Comparison of ENCODE assay signal across 31 cellular contexts in genomic region chr1:235426143-235426542, GRCh38.
"Had no signal": no experiment of that assay in that cellular context is flagged by ENCODE, and none has a peak within 500 bp of the region (broad histone marks: within the 10 kb centered on the region; RNA-seq: fewer than 3 reads in every experiment).

No MANE protein-coding gene starts in this region.

- H3K27me3 ChIP-seq: adrenal gland, body of pancreas, breast epithelium, Peyer's patch, SJCRH30 had no signal

- H3K4me1 ChIP-seq: adrenal gland, body of pancreas, Peyer's patch had no signal

- ATAC-seq: activated CD8-positive, alpha-beta memory T cell treated with anti-CD3 and anti-CD28 coated beads, Interleukin-2, amount 10 ng/mL, durations not matched to agents 7 days and 5 days; activated naive CD4-positive, alpha-beta T cell treated with anti-CD3 and anti-CD28 coated beads, Interleukin-2, amount 50 U/mL, for 72 hours; activated T-cell treated with anti-CD3 and anti-CD28 coated beads, Interleukin-2, amount 50 U/mL, for 72 hours; body of pancreas; PC-3 had no signal

- H3K27me3 Mint-ChIP-seq: activated CD4-positive, alpha-beta memory T cell treated with anti-CD3 and anti-CD28 coated beads, Interleukin-2, amount 10 ng/mL, durations not matched to agents 7 days and 5 days; activated CD8-positive, alpha-beta memory T cell treated with anti-CD3 and anti-CD28 coated beads, Interleukin-2, amount 10 ng/mL, durations not matched to agents 7 days and 5 days had no signal

- H3K4me3 ChIP-seq: adrenal gland, body of pancreas, breast epithelium, Peyer's patch, SJCRH30, SK-N-MC had no signal

- H3K9me3 Mint-ChIP-seq: activated CD4-positive, alpha-beta memory T cell treated with anti-CD3 and anti-CD28 coated beads, Interleukin-2, amount 10 ng/mL, durations not matched to agents 7 days and 5 days; activated naive CD4-positive, alpha-beta T cell treated with anti-CD3 and anti-CD28 coated beads for 36 hours; activated naive CD4-positive, alpha-beta T cell treated with anti-CD3 and anti-CD28 coated beads, Interleukin-2, amount 50 U/mL, for 72 hours; activated T-cell treated with anti-CD3 and anti-CD28 coated beads, Interleukin-2, amount 50 U/mL, for 72 hours; activated T-helper 2 cell treated with anti-CD3 and anti-CD28 coated beads, Interferon-gamma antibody, Interleukin-2, Interleukin-4, amounts not matched to agents 10 μg/mL and 5 μg/mL and 100 μg/mL, durations not matched to agents 14 hours and 24 hours and 36 hours had no signal

- H3K27ac ChIP-seq: adrenal gland, body of pancreas, breast epithelium, KMS-11, Peyer's patch, RWPE1, SJCRH30, SK-N-MC, WERI-Rb-1 had no signal

- DNase-seq: activated CD4-positive, alpha-beta memory T cell treated with anti-CD3 and anti-CD28 coated beads, Interleukin-2, amount 10 ng/mL, durations not matched to agents 7 days and 5 days; activated CD4-positive, alpha-beta T cell treated with anti-CD3 and anti-CD28 coated beads for 1 hour; activated CD4-positive, alpha-beta T cell treated with anti-CD3 and anti-CD28 coated beads for 48 hours; activated CD4-positive, CD25-positive, alpha-beta regulatory T cell; activated CD8-positive, alpha-beta memory T cell treated with anti-CD3 and anti-CD28 coated beads for 24 hours; activated CD8-positive, alpha-beta memory T cell treated with anti-CD3 and anti-CD28 coated beads, Interleukin-2, amount 10 ng/mL, durations not matched to agents 7 days and 5 days; activated gamma-delta T cell treated with Interleukin-2 at 50 U/mL for 16 hours; activated naive CD4-positive, alpha-beta T cell treated with anti-CD3 and anti-CD28 coated beads for 36 hours; activated T-cell treated with anti-CD3 and anti-CD28 coated beads, Interleukin-2, amount 50 U/mL, for 72 hours; body of pancreas; MM.1S; MV-4-11; NCI-H1092; NCI-H1436 treated with DMSO at 0.1 percent for 48 hours; NCI-H1694 treated with DMSO at 0.1 percent for 48 hours; NCI-H2029; NCI-H345; NCI-H524 treated with DMSO at 0.1 percent for 48 hours; PC-3; SHP77; SJCRH30; T1000; WERI-Rb-1 had no signal

- H3K9me3 ChIP-seq: adrenal gland, body of pancreas, breast epithelium, Peyer's patch, SJCRH30 had no signal

- H3K4me3 Mint-ChIP-seq: activated CD4-positive, alpha-beta memory T cell treated with anti-CD3 and anti-CD28 coated beads, Interleukin-2, amount 10 ng/mL, durations not matched to agents 7 days and 5 days; activated CD8-positive, alpha-beta memory T cell treated with anti-CD3 and anti-CD28 coated beads, Interleukin-2, amount 10 ng/mL, durations not matched to agents 7 days and 5 days; activated naive CD4-positive, alpha-beta T cell treated with anti-CD3 and anti-CD28 coated beads for 36 hours; activated T-cell treated with anti-CD3 and anti-CD28 coated beads, Interleukin-2, amount 50 U/mL, for 72 hours had no signal

- H3K9ac ChIP-seq: KMS-11 had no signal

- H3K27ac Mint-ChIP-seq: activated CD4-positive, alpha-beta memory T cell treated with anti-CD3 and anti-CD28 coated beads, Interleukin-2, amount 10 ng/mL, durations not matched to agents 7 days and 5 days; activated CD8-positive, alpha-beta memory T cell treated with anti-CD3 and anti-CD28 coated beads, Interleukin-2, amount 10 ng/mL, durations not matched to agents 7 days and 5 days; activated naive CD4-positive, alpha-beta T cell treated with anti-CD3 and anti-CD28 coated beads for 36 hours; activated T-cell treated with anti-CD3 and anti-CD28 coated beads, Interleukin-2, amount 50 U/mL, for 72 hours; activated T-helper 2 cell treated with anti-CD3 and anti-CD28 coated beads, Interferon-gamma antibody, Interleukin-2, Interleukin-4, amounts not matched to agents 10 μg/mL and 5 μg/mL and 100 μg/mL, durations not matched to agents 14 hours and 24 hours and 36 hours had no signal

- H3K4me2 ChIP-seq: KMS-11 had no signal

- H3K36me3 ChIP-seq: adrenal gland, breast epithelium, SJCRH30 had no signal
